In the genomic region with DNA sequence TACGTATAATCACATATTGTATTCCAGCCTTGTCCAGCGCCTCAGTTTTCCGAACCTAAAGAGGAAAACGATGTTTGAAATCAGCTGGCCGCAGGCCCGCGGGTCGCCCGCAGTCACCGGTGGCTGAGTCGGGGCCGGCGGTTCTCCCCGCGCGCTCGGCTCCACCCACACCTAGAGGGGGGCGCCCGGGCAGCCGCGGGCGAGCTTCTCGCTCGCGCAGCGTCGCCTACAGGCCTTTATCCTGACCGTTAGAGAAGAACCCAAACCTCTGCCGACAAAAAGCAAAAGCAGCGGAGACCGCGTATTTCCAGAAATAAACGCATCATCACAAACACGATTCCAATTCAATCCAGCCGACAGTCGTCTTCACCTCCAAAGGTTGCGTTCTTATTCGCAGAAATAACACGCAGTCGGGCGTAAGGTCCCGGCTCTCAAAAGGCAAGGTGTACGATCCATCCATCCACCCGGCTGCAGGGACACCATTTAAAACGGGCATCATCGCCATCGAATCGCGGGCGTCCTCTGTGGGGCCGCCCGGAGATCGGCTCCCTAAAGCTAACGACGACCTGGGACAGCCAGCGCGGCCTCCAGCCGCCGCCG, we compare ENCODE assay signal across 1 cellular context.
TF ChIP-seq lines count a peak whose summit lies in the region.

No MANE protein-coding gene starts in this region.

TF ChIP-seq in GM12878, 131 proteins besides CTCF, POLR2A, EP300 and RAD21 (continued from another document and continues in another):
- TF ChIP-seq, protein P1, sequence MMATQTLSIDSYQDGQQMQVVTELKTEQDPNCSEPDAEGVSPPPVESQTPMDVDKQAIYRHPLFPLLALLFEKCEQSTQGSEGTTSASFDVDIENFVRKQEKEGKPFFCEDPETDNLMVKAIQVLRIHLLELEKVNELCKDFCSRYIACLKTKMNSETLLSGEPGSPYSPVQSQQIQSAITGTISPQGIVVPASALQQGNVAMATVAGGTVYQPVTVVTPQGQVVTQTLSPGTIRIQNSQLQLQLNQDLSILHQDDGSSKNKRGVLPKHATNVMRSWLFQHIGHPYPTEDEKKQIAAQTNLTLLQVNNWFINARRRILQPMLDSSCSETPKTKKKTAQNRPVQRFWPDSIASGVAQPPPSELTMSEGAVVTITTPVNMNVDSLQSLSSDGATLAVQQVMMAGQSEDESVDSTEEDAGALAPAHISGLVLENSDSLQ (IDR thresholded peaks at IDR 0.05): no peak
- TF ChIP-seq MTA2 (IDR thresholded peaks at IDR 0.05; ENCODE audit: low read depth) (no peak), TBL1XR1 (IDR thresholded peaks at IDR 0.05; ENCODE audit: low read depth, low read length) (no peak), SUPT20H (IDR thresholded peaks at IDR 0.05; ENCODE audit: borderline replicate concordance, control insufficient read depth, low read depth, low read length) (no peak), MYB (IDR thresholded peaks at IDR 0.05; ENCODE audit: borderline replicate concordance, low read depth, low read length) (0 out of 2 replicates have a peak, but pooled peaks have one; percentile 3), BHLHE40 (IDR thresholded peaks at IDR 0.05; ENCODE audit: borderline replicate concordance in 1 of 2, low read depth in 2 of 2, low read length in 1 of 2) (no peak; a peak in 1 of 4 replicates), SREBF2 (IDR thresholded peaks at IDR 0.05; ENCODE audit: low read length) (no peak), RB1 (IDR thresholded peaks at IDR 0.05; ENCODE audit: borderline replicate concordance) (no peak; the same call in 1 of the 2 replicates), POU2F2 (IDR thresholded peaks at IDR 0.05; ENCODE audit: borderline replicate concordance, low read depth, low read length) (no peak), NR2F1 (conservative IDR thresholded peaks at IDR 0.05) (no peak), HDAC6 (IDR thresholded peaks at IDR 0.05; ENCODE audit: unreplicated experiment) (peak; percentile 13), BRCA1 (IDR thresholded peaks at IDR 0.05; ENCODE audit: low read depth, low read length) (no peak), NBN (IDR thresholded peaks at IDR 0.05) (no peak; the same call in 1 of the 2 replicates), SMARCA5 (IDR thresholded peaks at IDR 0.05) (peak; percentile 73), ZNF217 (IDR thresholded peaks at IDR 0.05) (no peak), STAT3 (IDR thresholded peaks at IDR 0.05; ENCODE audit: low read depth, low read length) (no peak), POLR2AphosphoS2 (IDR thresholded peaks at IDR 0.05; ENCODE audit: low read depth, low read length) (no peak), PML (IDR thresholded peaks at IDR 0.05; ENCODE audit: low read length) (0 out of 2 replicates have a peak, but pooled peaks have one; percentile 22), NR2C1 (IDR thresholded peaks at IDR 0.05) (no peak), ZNF24 (IDR thresholded peaks at IDR 0.05) (no peak), RUNX3 (IDR thresholded peaks at IDR 0.05; ENCODE audit: low read length) (peak; percentile 15; the same call in 1 of the 2 replicates), NR2C2 (IDR thresholded peaks at IDR 0.05; ENCODE audit: borderline replicate concordance, control insufficient read depth, insufficient read length, low read depth) (no peak), ZNF622 (IDR thresholded peaks at IDR 0.05) (no peak), ESRRA (IDR thresholded peaks at IDR 0.05; ENCODE audit: low read length) (no peak), HCFC1 (IDR thresholded peaks at IDR 0.05; ENCODE audit: low read length) (no peak), SUZ12 (IDR thresholded peaks at IDR 0.05; ENCODE audit: unreplicated experiment) (no peak), LARP7 (IDR thresholded peaks at IDR 0.05) (no peak)
- TF ChIP-seq, protein P2, sequence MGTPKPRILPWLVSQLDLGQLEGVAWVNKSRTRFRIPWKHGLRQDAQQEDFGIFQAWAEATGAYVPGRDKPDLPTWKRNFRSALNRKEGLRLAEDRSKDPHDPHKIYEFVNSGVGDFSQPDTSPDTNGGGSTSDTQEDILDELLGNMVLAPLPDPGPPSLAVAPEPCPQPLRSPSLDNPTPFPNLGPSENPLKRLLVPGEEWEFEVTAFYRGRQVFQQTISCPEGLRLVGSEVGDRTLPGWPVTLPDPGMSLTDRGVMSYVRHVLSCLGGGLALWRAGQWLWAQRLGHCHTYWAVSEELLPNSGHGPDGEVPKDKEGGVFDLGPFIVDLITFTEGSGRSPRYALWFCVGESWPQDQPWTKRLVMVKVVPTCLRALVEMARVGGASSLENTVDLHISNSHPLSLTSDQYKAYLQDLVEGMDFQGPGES (IDR thresholded peaks at IDR 0.05): no peak
- TF ChIP-seq, protein P3, sequence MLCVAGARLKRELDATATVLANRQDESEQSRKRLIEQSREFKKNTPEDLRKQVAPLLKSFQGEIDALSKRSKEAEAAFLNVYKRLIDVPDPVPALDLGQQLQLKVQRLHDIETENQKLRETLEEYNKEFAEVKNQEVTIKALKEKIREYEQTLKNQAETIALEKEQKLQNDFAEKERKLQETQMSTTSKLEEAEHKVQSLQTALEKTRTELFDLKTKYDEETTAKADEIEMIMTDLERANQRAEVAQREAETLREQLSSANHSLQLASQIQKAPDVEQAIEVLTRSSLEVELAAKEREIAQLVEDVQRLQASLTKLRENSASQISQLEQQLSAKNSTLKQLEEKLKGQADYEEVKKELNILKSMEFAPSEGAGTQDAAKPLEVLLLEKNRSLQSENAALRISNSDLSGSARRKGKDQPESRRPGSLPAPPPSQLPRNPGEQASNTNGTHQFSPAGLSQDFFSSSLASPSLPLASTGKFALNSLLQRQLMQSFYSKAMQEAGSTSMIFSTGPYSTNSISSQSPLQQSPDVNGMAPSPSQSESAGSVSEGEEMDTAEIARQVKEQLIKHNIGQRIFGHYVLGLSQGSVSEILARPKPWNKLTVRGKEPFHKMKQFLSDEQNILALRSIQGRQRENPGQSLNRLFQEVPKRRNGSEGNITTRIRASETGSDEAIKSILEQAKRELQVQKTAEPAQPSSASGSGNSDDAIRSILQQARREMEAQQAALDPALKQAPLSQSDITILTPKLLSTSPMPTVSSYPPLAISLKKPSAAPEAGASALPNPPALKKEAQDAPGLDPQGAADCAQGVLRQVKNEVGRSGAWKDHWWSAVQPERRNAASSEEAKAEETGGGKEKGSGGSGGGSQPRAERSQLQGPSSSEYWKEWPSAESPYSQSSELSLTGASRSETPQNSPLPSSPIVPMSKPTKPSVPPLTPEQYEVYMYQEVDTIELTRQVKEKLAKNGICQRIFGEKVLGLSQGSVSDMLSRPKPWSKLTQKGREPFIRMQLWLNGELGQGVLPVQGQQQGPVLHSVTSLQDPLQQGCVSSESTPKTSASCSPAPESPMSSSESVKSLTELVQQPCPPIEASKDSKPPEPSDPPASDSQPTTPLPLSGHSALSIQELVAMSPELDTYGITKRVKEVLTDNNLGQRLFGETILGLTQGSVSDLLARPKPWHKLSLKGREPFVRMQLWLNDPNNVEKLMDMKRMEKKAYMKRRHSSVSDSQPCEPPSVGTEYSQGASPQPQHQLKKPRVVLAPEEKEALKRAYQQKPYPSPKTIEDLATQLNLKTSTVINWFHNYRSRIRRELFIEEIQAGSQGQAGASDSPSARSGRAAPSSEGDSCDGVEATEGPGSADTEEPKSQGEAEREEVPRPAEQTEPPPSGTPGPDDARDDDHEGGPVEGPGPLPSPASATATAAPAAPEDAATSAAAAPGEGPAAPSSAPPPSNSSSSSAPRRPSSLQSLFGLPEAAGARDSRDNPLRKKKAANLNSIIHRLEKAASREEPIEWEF (IDR thresholded peaks at IDR 0.05; ENCODE audit: insufficient replicate concordance, low read depth, low read length): no peak
- TF ChIP-seq, protein P4, sequence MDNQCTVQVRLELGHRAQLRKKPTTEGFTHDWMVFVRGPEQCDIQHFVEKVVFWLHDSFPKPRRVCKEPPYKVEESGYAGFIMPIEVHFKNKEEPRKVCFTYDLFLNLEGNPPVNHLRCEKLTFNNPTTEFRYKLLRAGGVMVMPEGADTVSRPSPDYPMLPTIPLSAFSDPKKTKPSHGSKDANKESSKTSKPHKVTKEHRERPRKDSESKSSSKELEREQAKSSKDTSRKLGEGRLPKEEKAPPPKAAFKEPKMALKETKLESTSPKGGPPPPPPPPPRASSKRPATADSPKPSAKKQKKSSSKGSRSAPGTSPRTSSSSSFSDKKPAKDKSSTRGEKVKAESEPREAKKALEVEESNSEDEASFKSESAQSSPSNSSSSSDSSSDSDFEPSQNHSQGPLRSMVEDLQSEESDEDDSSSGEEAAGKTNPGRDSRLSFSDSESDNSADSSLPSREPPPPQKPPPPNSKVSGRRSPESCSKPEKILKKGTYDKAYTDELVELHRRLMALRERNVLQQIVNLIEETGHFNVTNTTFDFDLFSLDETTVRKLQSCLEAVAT (IDR thresholded peaks at IDR 0.05): peak; percentile 42; the same call in 1 of the 2 replicates
- TF ChIP-seq, protein P5, sequence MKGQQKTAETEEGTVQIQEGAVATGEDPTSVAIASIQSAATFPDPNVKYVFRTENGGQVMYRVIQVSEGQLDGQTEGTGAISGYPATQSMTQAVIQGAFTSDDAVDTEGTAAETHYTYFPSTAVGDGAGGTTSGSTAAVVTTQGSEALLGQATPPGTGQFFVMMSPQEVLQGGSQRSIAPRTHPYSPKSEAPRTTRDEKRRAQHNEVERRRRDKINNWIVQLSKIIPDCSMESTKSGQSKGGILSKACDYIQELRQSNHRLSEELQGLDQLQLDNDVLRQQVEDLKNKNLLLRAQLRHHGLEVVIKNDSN (IDR thresholded peaks at IDR 0.05; ENCODE audit: borderline replicate concordance, extremely low read length, insufficient read depth, low read depth, low read length): no peak
- TF ChIP-seq, protein P6, sequence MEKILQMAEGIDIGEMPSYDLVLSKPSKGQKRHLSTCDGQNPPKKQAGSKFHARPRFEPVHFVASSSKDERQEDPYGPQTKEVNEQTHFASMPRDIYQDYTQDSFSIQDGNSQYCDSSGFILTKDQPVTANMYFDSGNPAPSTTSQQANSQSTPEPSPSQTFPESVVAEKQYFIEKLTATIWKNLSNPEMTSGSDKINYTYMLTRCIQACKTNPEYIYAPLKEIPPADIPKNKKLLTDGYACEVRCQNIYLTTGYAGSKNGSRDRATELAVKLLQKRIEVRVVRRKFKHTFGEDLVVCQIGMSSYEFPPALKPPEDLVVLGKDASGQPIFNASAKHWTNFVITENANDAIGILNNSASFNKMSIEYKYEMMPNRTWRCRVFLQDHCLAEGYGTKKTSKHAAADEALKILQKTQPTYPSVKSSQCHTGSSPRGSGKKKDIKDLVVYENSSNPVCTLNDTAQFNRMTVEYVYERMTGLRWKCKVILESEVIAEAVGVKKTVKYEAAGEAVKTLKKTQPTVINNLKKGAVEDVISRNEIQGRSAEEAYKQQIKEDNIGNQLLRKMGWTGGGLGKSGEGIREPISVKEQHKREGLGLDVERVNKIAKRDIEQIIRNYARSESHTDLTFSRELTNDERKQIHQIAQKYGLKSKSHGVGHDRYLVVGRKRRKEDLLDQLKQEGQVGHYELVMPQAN (conservative IDR thresholded peaks at IDR 0.05): no peak
- TF ChIP-seq, protein P7, sequence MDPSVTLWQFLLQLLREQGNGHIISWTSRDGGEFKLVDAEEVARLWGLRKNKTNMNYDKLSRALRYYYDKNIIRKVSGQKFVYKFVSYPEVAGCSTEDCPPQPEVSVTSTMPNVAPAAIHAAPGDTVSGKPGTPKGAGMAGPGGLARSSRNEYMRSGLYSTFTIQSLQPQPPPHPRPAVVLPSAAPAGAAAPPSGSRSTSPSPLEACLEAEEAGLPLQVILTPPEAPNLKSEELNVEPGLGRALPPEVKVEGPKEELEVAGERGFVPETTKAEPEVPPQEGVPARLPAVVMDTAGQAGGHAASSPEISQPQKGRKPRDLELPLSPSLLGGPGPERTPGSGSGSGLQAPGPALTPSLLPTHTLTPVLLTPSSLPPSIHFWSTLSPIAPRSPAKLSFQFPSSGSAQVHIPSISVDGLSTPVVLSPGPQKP (IDR thresholded peaks at IDR 0.05; ENCODE audit: low read depth, low read length): no peak
- TF ChIP-seq, protein P8, sequence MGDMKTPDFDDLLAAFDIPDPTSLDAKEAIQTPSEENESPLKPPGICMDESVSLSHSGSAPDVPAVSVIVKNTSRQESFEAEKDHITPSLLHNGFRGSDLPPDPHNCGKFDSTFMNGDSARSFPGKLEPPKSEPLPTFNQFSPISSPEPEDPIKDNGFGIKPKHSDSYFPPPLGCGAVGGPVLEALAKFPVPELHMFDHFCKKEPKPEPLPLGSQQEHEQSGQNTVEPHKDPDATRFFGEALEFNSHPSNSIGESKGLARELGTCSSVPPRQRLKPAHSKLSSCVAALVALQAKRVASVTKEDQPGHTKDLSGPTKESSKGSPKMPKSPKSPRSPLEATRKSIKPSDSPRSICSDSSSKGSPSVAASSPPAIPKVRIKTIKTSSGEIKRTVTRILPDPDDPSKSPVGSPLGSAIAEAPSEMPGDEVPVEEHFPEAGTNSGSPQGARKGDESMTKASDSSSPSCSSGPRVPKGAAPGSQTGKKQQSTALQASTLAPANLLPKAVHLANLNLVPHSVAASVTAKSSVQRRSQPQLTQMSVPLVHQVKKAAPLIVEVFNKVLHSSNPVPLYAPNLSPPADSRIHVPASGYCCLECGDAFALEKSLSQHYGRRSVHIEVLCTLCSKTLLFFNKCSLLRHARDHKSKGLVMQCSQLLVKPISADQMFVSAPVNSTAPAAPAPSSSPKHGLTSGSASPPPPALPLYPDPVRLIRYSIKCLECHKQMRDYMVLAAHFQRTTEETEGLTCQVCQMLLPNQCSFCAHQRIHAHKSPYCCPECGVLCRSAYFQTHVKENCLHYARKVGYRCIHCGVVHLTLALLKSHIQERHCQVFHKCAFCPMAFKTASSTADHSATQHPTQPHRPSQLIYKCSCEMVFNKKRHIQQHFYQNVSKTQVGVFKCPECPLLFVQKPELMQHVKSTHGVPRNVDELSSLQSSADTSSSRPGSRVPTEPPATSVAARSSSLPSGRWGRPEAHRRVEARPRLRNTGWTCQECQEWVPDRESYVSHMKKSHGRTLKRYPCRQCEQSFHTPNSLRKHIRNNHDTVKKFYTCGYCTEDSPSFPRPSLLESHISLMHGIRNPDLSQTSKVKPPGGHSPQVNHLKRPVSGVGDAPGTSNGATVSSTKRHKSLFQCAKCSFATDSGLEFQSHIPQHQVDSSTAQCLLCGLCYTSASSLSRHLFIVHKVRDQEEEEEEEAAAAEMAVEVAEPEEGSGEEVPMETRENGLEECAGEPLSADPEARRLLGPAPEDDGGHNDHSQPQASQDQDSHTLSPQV (IDR thresholded peaks at IDR 0.05): no peak
- TF ChIP-seq, protein P9, sequence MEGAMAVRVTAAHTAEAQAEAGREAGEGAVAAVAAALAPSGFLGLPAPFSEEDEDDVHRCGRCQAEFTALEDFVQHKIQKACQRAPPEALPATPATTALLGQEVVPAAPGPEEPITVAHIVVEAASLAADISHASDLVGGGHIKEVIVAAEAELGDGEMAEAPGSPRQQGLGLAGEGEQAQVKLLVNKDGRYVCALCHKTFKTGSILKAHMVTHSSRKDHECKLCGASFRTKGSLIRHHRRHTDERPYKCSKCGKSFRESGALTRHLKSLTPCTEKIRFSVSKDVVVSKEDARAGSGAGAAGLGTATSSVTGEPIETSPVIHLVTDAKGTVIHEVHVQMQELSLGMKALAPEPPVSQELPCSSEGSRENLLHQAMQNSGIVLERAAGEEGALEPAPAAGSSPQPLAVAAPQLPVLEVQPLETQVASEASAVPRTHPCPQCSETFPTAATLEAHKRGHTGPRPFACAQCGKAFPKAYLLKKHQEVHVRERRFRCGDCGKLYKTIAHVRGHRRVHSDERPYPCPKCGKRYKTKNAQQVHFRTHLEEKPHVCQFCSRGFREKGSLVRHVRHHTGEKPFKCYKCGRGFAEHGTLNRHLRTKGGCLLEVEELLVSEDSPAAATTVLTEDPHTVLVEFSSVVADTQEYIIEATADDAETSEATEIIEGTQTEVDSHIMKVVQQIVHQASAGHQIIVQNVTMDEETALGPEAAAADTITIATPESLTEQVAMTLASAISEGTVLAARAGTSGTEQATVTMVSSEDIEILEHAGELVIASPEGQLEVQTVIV (IDR thresholded peaks at IDR 0.05; ENCODE audit: borderline replicate concordance, partially characterized antibody): no peak
